19 cellular contexts compared by ENCODE assay signal in genomic region chr2:188678921-188679320, GRCh38.
A peak's percentile ranks its signal among the peaks of the same experiment; 100 is the strongest.
DNase-seq lines count a peak whose midpoint lies in the region; ATAC-seq, FAIRE-seq and TF ChIP-seq lines count a peak whose summit lies in the region.
"Had no signal": no experiment of that assay in that cellular context is flagged by ENCODE, and none has a peak within 500 bp of the region (broad histone marks: within the 10 kb centered on the region; RNA-seq: fewer than 3 reads in every experiment).

No MANE protein-coding gene starts in this region.

- no peaks in the 10 kb centered on the region for H3K27me3 ChIP-seq in small intestine (ENCODE audit: control insufficient read depth in 2 of 2, insufficient read depth in 2 of 2, low read length in 2 of 2)
- H3K27me3 ChIP-seq: spleen, testis had no signal

- no peaks in the 10 kb centered on the region for H3K36me3 ChIP-seq in small intestine (ENCODE audit: control insufficient read depth in 2 of 2, insufficient read depth in 2 of 2, low read length in 2 of 2)
- H3K36me3 ChIP-seq: spleen had no signal

- no peak for TF ChIP-seq CTCF in omental fat pad (IDR thresholded peaks at IDR 0.05)

- no peak overlapping the region for H3K4me3 ChIP-seq in small intestine (ENCODE audit: low read depth in 1 of 2, low read length in 2 of 2)
- H3K4me3 ChIP-seq: lung, spleen, testis had no signal

- no peak for FAIRE-seq in small intestine (lab: Jason Lieb, UNC)

- no peaks in the 10 kb centered on the region for H3K9me3 ChIP-seq in small intestine (ENCODE audit: control insufficient read depth, low read depth)
- H3K9me3 ChIP-seq: testis had no signal

- no peak overlapping the region for H3K27ac ChIP-seq in small intestine (ENCODE audit: low read depth in 1 of 2, low read length in 1 of 2)
- H3K27ac ChIP-seq: spleen, testis had no signal

- DNase-seq in EL (peak; percentile 53), OCI-M1 (lab: John Stamatoyannopoulos, UW) (peak; percentile 22), fibroblast of gingiva (ENCODE audit: low read depth) (peak; percentile 72), omental fat pad (ENCODE audit: low spot score) (no peak), small intestine (no peak), NCI-H1092 treated with DMSO at 0.1 percent for 48 hours (lab: John Stamatoyannopoulos, UW) (no peak)
- DNase-seq in NK-92 treated with Interleukin-12 subunit alpha and Interleukin-12 subunit beta, amount 100 ng/mL, for 24 hours (lab: John Stamatoyannopoulos, UW): no peak
- DNase-seq: activated CD4-positive, alpha-beta memory T cell treated with anti-CD3 and anti-CD28 coated beads, Interleukin-2, amount 10 ng/mL, durations not matched to agents 7 days and 5 days; activated naive CD8-positive, alpha-beta T cell treated with anti-CD3 and anti-CD28 coated beads for 36 hours; activated T-cell treated with anti-CD3 and anti-CD28 coated beads, Interleukin-2, amount 50 U/mL, for 72 hours; C1 segment of cervical spinal cord; effector memory CD8-positive, alpha-beta T cell; natural killer cell; NCI-H1105 treated with DMSO at 0.1 percent for 48 hours; NCI-H2171 treated with DMSO at 0.1 percent for 48 hours; RPMI8226; spleen; testis had no signal

- H3K4me1 ChIP-seq in small intestine (ENCODE audit: control insufficient read depth in 2 of 2, insufficient read depth in 1 of 2, low read depth in 1 of 2, low read length in 1 of 2): no peaks in the 10 kb centered on the region
- H3K4me1 ChIP-seq: spleen, testis had no signal

- ATAC-seq in omental fat pad (ENCODE audit: low FRiP score): peak; percentile 93
- ATAC-seq: activated T-cell treated with anti-CD3 and anti-CD28 coated beads, Interleukin-2, amount 50 U/mL, for 72 hours; effector memory CD8-positive, alpha-beta T cell; natural killer cell had no signal

- WGBS in small intestine, 3 donors: 48 to 64% (median 55%) methylated on average over 2 of the region's 2 CpGs

Comparison
In these comparisons a context has a peak if more than half of its experiments do, and no peak if none do; other contexts are left out.
1. DNase-seq: peak in EL (single experiment), OCI-M1 (single experiment) and fibroblast of gingiva (single experiment); none in omental fat pad (single experiment), NK-92 treated with Interleukin-12 subunit alpha and Interleukin-12 subunit beta, amount 100 ng/mL, for 24 hours (single experiment), small intestine (single experiment) and NCI-H1092 treated with DMSO at 0.1 percent for 48 hours (single experiment).